ENCODE assay signal across 19 cellular contexts in genomic region chr20:52536841-52537400, GRCh38.
DNase-seq lines count a peak whose midpoint lies in the region.
"Had no signal": no experiment of that assay in that cellular context is flagged by ENCODE, and none has a peak within 500 bp of the region (broad histone marks: within the 10 kb centered on the region; RNA-seq: fewer than 3 reads in every experiment).

No MANE protein-coding gene starts in this region.

- 46% methylated on average over 8 of the region's 8 CpGs for WGBS in mesenchymal stem cell

- H3K4me1 ChIP-seq in mesenchymal stem cell (ENCODE audit: control insufficient read depth, insufficient read depth, low read depth, low read length): no peaks in the 10 kb centered on the region
- H3K4me1 ChIP-seq: BE2C had no signal

- H2BK5ac ChIP-seq in mesenchymal stem cell (ENCODE audit: low read depth, low read length, poor library complexity, severe bottlenecking): no peak overlapping the region

- H3K79me1 ChIP-seq in mesenchymal stem cell (replicated peaks; ENCODE audit: low read length, poor library complexity, severe bottlenecking): no peaks in the 10 kb centered on the region

- H2AK5ac ChIP-seq in mesenchymal stem cell (ENCODE audit: low read length, severe bottlenecking): no peak overlapping the region

- DNase-seq in ACHN (peak; percentile 27), HK-2 (ENCODE audit: unreplicated experiment) (peak; percentile 9), amniotic epithelial cell (ENCODE audit: low read depth) (peak; percentile 19), mesenchymal stem cell (peak; percentile 63), kidney glomerular epithelial cell (lab: John Stamatoyannopoulos, UW) (no peak), NCI-H2196 (lab: John Stamatoyannopoulos, UW; ENCODE audit: unreplicated experiment) (no peak)
- DNase-seq in stimulated activated CD4-positive, alpha-beta T cell treated with anti-CD3 and anti-CD28 coated beads, Interleukin-2, amount 100 ng/mL, for 48 hours: no peak
- DNase-seq in activated CD8-positive, alpha-beta memory T cell treated with anti-CD3 and anti-CD28 coated beads for 24 hours: no peak
- DNase-seq: 8988T; BE2C; Calu3; CD4-positive, CD25-positive, alpha-beta regulatory T cell; HFFc6; Karpas-422; MM.1S; NCI-H1092; NCI-H1436 treated with DMSO at 0.1 percent for 48 hours; NCI-H2029 had no signal

- no peak overlapping the region for H3K27ac ChIP-seq in mesenchymal stem cell (ENCODE audit: low read length, poor library complexity, severe bottlenecking)
- H3K27ac ChIP-seq: SJSA1 had no signal

- in situ Hi-C loops in ACHN (cut with HindIII; ENCODE audit: low pct_ligation_motif_present, low pct_unique_long_range_greater_than_20kb, low sequenced_read_pairs): no loop called here

- H3K9me3 ChIP-seq in mesenchymal stem cell (ENCODE audit: control insufficient read depth, low read length): peaks cover 6% of the 10 kb centered on the region
- H3K9me3 ChIP-seq: BE2C, SJSA1 had no signal

- peak overlapping the region in 1 of 2 experiments; percentile 16 for H3K18ac ChIP-seq in mesenchymal stem cell (ENCODE audit: low read depth in 1 of 2, low read length in 2 of 2)

- H3K27me3 ChIP-seq in mesenchymal stem cell (ENCODE audit: control insufficient read depth in 1 of 2, insufficient read depth in 1 of 2, low read length in 2 of 2): no peaks in the 10 kb centered on the region
- H3K27me3 ChIP-seq: BE2C, SJSA1 had no signal

- no peak overlapping the region for H3K4me2 ChIP-seq in mesenchymal stem cell (ENCODE audit: low read length, poor library complexity, severe bottlenecking)

- no peak overlapping the region for H3K23ac ChIP-seq in mesenchymal stem cell (ENCODE audit: low read length in 2 of 2)

- H3K14ac ChIP-seq in mesenchymal stem cell (ENCODE audit: low read length in 2 of 2): no peak overlapping the region

- no peak overlapping the region for H2AFZ ChIP-seq in mesenchymal stem cell (ENCODE audit: low read depth, low read length)

- no peak overlapping the region for H3K4ac ChIP-seq in mesenchymal stem cell (ENCODE audit: low read depth in 1 of 2, low read length in 2 of 2)

- no peak overlapping the region for H3K4me3 ChIP-seq in mesenchymal stem cell (ENCODE audit: insufficient read depth in 1 of 2, low read depth in 1 of 2, low read length in 2 of 2)
- H3K4me3 ChIP-seq: SJSA1 had no signal

- H3K36me3 ChIP-seq in mesenchymal stem cell (ENCODE audit: control insufficient read depth in 1 of 2, insufficient read depth in 2 of 2, low read depth in 1 of 2, low read length in 2 of 2): no peaks in the 10 kb centered on the region
- H3K36me3 ChIP-seq: BE2C, SJSA1 had no signal

- no peak overlapping the region for H3K9ac ChIP-seq in mesenchymal stem cell (ENCODE audit: low read length)

- H4K91ac ChIP-seq in mesenchymal stem cell (ENCODE audit: low read length): no peak overlapping the region

- H2BK12ac ChIP-seq in mesenchymal stem cell (ENCODE audit: low read length in 2 of 2): no peak overlapping the region

- H4K8ac ChIP-seq in mesenchymal stem cell (ENCODE audit: low read length): no peak overlapping the region

- no peak overlapping the region for H2BK120ac ChIP-seq in mesenchymal stem cell (ENCODE audit: low read depth, low read length)

- H2BK15ac ChIP-seq in mesenchymal stem cell (ENCODE audit: low read depth, poor library complexity, severe bottlenecking): no peak overlapping the region

Comparison
In these comparisons a context has a peak if more than half of its experiments do, and no peak if none do; other contexts are left out.
1. DNase-seq: peak in ACHN (single experiment), HK-2 (single experiment), amniotic epithelial cell (single experiment) and mesenchymal stem cell (single experiment); none in stimulated activated CD4-positive, alpha-beta T cell treated with anti-CD3 and anti-CD28 coated beads, Interleukin-2, amount 100 ng/mL, for 48 hours (0 of 2), kidney glomerular epithelial cell (single experiment), activated CD8-positive, alpha-beta memory T cell treated with anti-CD3 and anti-CD28 coated beads for 24 hours (single experiment) and NCI-H2196 (single experiment).